Comparison of ENCODE assay signal across 1 cellular context in the genomic region with DNA sequence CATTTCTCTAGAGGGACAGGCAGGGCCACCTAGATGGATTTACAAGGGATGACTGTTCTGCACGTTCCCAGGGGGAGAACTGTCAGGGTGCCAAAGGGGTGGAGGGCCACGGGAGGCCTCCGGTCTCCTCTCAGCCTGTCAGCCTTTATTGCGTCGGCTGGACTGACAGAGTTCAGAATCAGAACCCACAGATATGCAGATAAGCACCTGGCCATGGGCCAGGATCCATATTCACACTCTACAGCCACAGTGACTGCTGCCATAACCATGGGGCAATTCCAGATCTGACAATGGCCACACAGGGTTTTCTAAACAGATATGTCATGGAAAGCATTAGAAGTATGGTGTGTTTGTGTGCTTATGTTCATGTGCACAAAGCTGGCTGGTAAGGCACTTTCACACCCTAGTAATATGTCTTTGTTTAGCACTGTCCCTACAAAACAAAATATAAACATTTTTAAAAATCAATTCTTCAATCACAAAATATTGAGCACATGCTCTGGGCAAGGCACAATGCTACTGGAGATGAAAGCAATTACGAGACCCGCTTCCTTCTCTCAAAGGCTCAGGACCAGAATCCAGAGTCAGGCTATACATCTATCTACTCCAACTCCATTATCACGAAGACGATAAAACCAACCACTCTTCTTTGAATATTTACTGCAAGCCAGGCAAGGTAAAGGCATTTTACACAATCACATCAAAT.
A peak's percentile ranks its signal among the peaks of the same experiment; 100 is the strongest.
TF ChIP-seq lines count a peak whose summit lies in the region.

No MANE protein-coding gene starts in this region.

TF ChIP-seq in HepG2, 621 proteins besides CTCF, POLR2A, EP300 and RAD21 (continued from another document and continues in another):
- TF ChIP-seq, protein P1, sequence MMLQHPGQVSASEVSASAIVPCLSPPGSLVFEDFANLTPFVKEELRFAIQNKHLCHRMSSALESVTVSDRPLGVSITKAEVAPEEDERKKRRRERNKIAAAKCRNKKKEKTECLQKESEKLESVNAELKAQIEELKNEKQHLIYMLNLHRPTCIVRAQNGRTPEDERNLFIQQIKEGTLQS (CRISPR knock-in tag; IDR thresholded peaks at IDR 0.05): 0 out of 2 replicates have a peak, but pooled peaks have one; percentile 46
- TF ChIP-seq SRF (IDR thresholded peaks at IDR 0.05; ENCODE audit: low read depth, low read length) (no peak), KDM4B (CRISPR knock-in tag; IDR thresholded peaks at IDR 0.05) (no peak), ATF1 (CRISPR knock-in tag; IDR thresholded peaks at IDR 0.05) (no peak), SOX6 (IDR thresholded peaks at IDR 0.05) (no peak), SOX6 (CRISPR knock-in tag; IDR thresholded peaks at IDR 0.05) (peak; percentile 80; the same call in 1 of the 2 replicates), TCF7 (IDR thresholded peaks at IDR 0.05; ENCODE audit: low read depth) (peak; percentile 56), SIX1 (CRISPR knock-in tag; IDR thresholded peaks at IDR 0.05; ENCODE audit: borderline replicate concordance) (no peak), RFXANK (CRISPR knock-in tag; IDR thresholded peaks at IDR 0.05) (no peak), ZNF296 (CRISPR knock-in tag; conservative IDR thresholded peaks at IDR 0.05) (no peak), NFYB (CRISPR knock-in tag; IDR thresholded peaks at IDR 0.05) (0 out of 2 replicates have a peak, but pooled peaks have one; percentile 15), HNF4G (IDR thresholded peaks at IDR 0.05; ENCODE audit: borderline replicate concordance, low read depth, low read length) (no peak; the same call in 1 of the 2 replicates), HNF4G (CRISPR knock-in tag; IDR thresholded peaks at IDR 0.05; ENCODE audit: borderline replicate concordance, low read depth) (no peak), NR3C1 (CRISPR knock-in tag; IDR thresholded peaks at IDR 0.05) (no peak), ZNF607 (CRISPR knock-in tag; IDR thresholded peaks at IDR 0.05; ENCODE audit: borderline replicate concordance) (no peak), MTA3 (CRISPR knock-in tag; IDR thresholded peaks at IDR 0.05) (no peak), SMARCC2 (IDR thresholded peaks at IDR 0.05) (no peak), HMG20A (CRISPR knock-in tag; IDR thresholded peaks at IDR 0.05; ENCODE audit: borderline replicate concordance) (peak; percentile 79), ZNF260 (CRISPR knock-in tag; IDR thresholded peaks at IDR 0.05; ENCODE audit: borderline replicate concordance, low read depth) (no peak), ZNF3 (CRISPR knock-in tag; IDR thresholded peaks at IDR 0.05) (no peak), ZNF343 (CRISPR knock-in tag; IDR thresholded peaks at IDR 0.05) (no peak), NCOA2 (CRISPR knock-in tag; IDR thresholded peaks at IDR 0.05) (peak; percentile 66), DNMT1 (CRISPR knock-in tag; IDR thresholded peaks at IDR 0.05) (no peak), POGZ (CRISPR knock-in tag; IDR thresholded peaks at IDR 0.05) (peak; percentile 80), SRSF4 (IDR thresholded peaks at IDR 0.05; ENCODE audit: low read depth, low read length, poor library complexity, severe bottlenecking) (no peak), SNAPC2 (CRISPR knock-in tag; IDR thresholded peaks at IDR 0.05) (no peak), PRPF4 (IDR thresholded peaks at IDR 0.05; ENCODE audit: low read depth, low read length, poor library complexity, severe bottlenecking) (no peak), ZNF546 (CRISPR knock-in tag; conservative IDR thresholded peaks at IDR 0.05) (no peak), ZNF788 (CRISPR knock-in tag; IDR thresholded peaks at IDR 0.05; ENCODE audit: borderline replicate concordance) (peak; percentile 53; the same call in 1 of the 2 replicates), ZSCAN29 (CRISPR knock-in tag; conservative IDR thresholded peaks at IDR 0.05) (0 out of 2 replicates have a peak, but pooled peaks have one; percentile 53), SMYD3 (CRISPR knock-in tag; IDR thresholded peaks at IDR 0.05) (no peak), ZNF460 (CRISPR knock-in tag; IDR thresholded peaks at IDR 0.05; ENCODE audit: borderline replicate concordance) (no peak), HOXA7 (CRISPR knock-in tag; IDR thresholded peaks at IDR 0.05) (no peak), TBX3 (IDR thresholded peaks at IDR 0.05; ENCODE audit: borderline replicate concordance) (0 out of 2 replicates have a peak, but pooled peaks have one; percentile 6), FOSL2 (CRISPR knock-in tag; IDR thresholded peaks at IDR 0.05) (peak; percentile 80), ZNF282 (IDR thresholded peaks at IDR 0.05; ENCODE audit: partially characterized antibody) (no peak), ZNF451 (CRISPR knock-in tag; IDR thresholded peaks at IDR 0.05) (peak; percentile 75; the same call in 1 of the 2 replicates), NR2F2 (IDR thresholded peaks at IDR 0.05; ENCODE audit: borderline replicate concordance, low read depth) (no peak), SETDB1 (CRISPR knock-in tag; IDR thresholded peaks at IDR 0.05; ENCODE audit: borderline replicate concordance) (no peak)
- TF ChIP-seq, protein P2, sequence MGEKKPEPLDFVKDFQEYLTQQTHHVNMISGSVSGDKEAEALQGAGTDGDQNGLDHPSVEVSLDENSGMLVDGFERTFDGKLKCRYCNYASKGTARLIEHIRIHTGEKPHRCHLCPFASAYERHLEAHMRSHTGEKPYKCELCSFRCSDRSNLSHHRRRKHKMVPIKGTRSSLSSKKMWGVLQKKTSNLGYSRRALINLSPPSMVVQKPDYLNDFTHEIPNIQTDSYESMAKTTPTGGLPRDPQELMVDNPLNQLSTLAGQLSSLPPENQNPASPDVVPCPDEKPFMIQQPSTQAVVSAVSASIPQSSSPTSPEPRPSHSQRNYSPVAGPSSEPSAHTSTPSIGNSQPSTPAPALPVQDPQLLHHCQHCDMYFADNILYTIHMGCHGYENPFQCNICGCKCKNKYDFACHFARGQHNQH (CRISPR knock-in tag; IDR thresholded peaks at IDR 0.05): peak; percentile 59; the same call in 1 of the 2 replicates
- TF ChIP-seq, protein P3, sequence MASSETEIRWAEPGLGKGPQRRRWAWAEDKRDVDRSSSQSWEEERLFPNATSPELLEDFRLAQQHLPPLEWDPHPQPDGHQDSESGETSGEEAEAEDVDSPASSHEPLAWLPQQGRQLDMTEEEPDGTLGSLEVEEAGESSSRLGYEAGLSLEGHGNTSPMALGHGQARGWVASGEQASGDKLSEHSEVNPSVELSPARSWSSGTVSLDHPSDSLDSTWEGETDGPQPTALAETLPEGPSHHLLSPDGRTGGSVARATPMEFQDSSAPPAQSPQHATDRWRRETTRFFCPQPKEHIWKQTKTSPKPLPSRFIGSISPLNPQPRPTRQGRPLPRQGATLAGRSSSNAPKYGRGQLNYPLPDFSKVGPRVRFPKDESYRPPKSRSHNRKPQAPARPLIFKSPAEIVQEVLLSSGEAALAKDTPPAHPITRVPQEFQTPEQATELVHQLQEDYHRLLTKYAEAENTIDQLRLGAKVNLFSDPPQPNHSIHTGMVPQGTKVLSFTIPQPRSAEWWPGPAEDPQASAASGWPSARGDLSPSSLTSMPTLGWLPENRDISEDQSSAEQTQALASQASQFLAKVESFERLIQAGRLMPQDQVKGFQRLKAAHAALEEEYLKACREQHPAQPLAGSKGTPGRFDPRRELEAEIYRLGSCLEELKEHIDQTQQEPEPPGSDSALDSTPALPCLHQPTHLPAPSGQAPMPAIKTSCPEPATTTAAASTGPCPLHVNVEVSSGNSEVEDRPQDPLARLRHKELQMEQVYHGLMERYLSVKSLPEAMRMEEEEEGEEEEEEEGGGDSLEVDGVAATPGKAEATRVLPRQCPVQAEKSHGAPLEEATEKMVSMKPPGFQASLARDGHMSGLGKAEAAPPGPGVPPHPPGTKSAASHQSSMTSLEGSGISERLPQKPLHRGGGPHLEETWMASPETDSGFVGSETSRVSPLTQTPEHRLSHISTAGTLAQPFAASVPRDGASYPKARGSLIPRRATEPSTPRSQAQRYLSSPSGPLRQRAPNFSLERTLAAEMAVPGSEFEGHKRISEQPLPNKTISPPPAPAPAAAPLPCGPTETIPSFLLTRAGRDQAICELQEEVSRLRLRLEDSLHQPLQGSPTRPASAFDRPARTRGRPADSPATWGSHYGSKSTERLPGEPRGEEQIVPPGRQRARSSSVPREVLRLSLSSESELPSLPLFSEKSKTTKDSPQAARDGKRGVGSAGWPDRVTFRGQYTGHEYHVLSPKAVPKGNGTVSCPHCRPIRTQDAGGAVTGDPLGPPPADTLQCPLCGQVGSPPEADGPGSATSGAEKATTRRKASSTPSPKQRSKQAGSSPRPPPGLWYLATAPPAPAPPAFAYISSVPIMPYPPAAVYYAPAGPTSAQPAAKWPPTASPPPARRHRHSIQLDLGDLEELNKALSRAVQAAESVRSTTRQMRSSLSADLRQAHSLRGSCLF (CRISPR knock-in tag; IDR thresholded peaks at IDR 0.05; ENCODE audit: borderline replicate concordance): no peak
- TF ChIP-seq, protein P4, sequence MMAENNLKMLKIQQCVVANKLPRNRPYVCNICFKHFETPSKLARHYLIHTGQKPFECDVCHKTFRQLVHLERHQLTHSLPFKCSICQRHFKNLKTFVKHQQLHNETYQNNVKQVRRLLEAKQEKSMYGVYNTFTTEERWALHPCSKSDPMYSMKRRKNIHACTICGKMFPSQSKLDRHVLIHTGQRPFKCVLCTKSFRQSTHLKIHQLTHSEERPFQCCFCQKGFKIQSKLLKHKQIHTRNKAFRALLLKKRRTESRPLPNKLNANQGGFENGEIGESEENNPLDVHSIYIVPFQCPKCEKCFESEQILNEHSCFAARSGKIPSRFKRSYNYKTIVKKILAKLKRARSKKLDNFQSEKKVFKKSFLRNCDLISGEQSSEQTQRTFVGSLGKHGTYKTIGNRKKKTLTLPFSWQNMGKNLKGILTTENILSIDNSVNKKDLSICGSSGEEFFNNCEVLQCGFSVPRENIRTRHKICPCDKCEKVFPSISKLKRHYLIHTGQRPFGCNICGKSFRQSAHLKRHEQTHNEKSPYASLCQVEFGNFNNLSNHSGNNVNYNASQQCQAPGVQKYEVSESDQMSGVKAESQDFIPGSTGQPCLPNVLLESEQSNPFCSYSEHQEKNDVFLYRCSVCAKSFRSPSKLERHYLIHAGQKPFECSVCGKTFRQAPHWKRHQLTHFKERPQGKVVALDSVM (CRISPR knock-in tag; IDR thresholded peaks at IDR 0.05): peak; percentile 87
- TF ChIP-seq, protein P5, sequence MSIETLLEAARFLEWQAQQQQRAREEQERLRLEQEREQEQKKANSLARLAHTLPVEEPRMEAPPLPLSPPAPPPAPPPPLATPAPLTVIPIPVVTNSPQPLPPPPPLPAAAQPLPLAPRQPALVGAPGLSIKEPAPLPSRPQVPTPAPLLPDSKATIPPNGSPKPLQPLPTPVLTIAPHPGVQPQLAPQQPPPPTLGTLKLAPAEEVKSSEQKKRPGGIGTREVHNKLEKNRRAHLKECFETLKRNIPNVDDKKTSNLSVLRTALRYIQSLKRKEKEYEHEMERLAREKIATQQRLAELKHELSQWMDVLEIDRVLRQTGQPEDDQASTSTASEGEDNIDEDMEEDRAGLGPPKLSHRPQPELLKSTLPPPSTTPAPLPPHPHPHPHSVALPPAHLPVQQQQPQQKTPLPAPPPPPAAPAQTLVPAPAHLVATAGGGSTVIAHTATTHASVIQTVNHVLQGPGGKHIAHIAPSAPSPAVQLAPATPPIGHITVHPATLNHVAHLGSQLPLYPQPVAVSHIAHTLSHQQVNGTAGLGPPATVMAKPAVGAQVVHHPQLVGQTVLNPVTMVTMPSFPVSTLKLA (IDR thresholded peaks at IDR 0.05): no peak
- TF ChIP-seq, protein P6, sequence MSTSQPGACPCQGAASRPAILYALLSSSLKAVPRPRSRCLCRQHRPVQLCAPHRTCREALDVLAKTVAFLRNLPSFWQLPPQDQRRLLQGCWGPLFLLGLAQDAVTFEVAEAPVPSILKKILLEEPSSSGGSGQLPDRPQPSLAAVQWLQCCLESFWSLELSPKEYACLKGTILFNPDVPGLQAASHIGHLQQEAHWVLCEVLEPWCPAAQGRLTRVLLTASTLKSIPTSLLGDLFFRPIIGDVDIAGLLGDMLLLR (CRISPR knock-in tag; IDR thresholded peaks at IDR 0.05): 0 out of 2 replicates have a peak, but pooled peaks have one; percentile 47
- TF ChIP-seq, protein P7, sequence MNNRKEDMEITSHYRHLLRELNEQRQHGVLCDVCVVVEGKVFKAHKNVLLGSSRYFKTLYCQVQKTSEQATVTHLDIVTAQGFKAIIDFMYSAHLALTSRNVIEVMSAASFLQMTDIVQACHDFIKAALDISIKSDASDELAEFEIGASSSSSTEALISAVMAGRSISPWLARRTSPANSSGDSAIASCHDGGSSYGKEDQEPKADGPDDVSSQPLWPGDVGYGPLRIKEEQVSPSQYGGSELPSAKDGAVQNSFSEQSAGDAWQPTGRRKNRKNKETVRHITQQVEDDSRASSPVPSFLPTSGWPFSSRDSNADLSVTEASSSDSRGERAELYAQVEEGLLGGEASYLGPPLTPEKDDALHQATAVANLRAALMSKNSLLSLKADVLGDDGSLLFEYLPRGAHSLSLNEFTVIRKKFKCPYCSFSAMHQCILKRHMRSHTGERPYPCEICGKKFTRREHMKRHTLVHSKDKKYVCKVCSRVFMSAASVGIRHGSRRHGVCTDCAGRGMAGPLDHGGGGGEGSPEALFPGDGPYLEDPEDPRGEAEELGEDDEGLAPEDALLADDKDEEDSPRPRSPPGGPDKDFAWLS (CRISPR knock-in tag; IDR thresholded peaks at IDR 0.05; ENCODE audit: borderline replicate concordance): no peak
- TF ChIP-seq, protein P8, sequence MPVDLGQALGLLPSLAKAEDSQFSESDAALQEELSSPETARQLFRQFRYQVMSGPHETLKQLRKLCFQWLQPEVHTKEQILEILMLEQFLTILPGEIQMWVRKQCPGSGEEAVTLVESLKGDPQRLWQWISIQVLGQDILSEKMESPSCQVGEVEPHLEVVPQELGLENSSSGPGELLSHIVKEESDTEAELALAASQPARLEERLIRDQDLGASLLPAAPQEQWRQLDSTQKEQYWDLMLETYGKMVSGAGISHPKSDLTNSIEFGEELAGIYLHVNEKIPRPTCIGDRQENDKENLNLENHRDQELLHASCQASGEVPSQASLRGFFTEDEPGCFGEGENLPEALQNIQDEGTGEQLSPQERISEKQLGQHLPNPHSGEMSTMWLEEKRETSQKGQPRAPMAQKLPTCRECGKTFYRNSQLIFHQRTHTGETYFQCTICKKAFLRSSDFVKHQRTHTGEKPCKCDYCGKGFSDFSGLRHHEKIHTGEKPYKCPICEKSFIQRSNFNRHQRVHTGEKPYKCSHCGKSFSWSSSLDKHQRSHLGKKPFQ (CRISPR knock-in tag; IDR thresholded peaks at IDR 0.05; ENCODE audit: insufficient replicate concordance): peak; percentile 81
